ENCODE assay signal across 23 cellular contexts in the genomic region with DNA sequence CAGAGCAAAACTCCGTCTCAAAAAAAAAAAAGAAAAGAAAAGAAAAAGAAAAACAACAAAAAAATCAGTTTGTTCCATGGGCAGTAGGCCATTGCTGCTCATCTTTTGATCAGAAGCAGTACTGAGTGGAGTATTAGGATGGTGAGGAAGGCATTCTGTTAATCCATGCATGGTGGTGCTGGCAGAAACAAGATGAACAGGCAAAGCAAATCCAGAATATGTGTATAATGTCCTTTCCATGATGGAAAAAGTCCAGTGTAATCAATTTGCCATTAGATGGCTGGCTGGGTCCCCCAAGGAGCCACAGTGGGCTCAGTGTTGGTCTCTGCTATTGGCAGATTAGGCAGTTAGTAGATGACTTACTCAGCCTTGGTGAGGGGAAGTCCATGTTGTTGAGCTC. TPM values are rescaled to one million over a fixed set of nuclear protein-coding genes. Genes with fewer than 3 reads are reported as not detected.
DNase-seq lines count a peak whose midpoint lies in the region; ATAC-seq, FAIRE-seq and TF ChIP-seq lines count a peak whose summit lies in the region.
"Had no signal": no experiment of that assay in that cellular context is flagged by ENCODE, and none has a peak within 500 bp of the region (broad histone marks: within the 10 kb centered on the region; RNA-seq: fewer than 3 reads in every experiment).

No MANE protein-coding gene starts in this region.

- no peaks in the 10 kb centered on the region for H3K9me3 ChIP-seq in HepG2 (ENCODE audit: low read length)
- H3K9me3 ChIP-seq in right lobe of liver: no peaks in the 10 kb centered on the region
- no peaks in the 10 kb centered on the region for H3K9me3 ChIP-seq in OCI-LY7 (ENCODE audit: low read length)
- H3K9me3 ChIP-seq in upper lobe of right lung: no peaks in the 10 kb centered on the region

- H4K20me1 ChIP-seq in HepG2 (ENCODE audit: insufficient read depth, low read length): no peaks in the 10 kb centered on the region
- no peaks in the 10 kb centered on the region for H4K20me1 ChIP-seq in OCI-LY7 (ENCODE audit: insufficient read depth, low read length)

- in situ Hi-C loops in HepG2 (cut with HindIII; ENCODE audit: extremely low pct_ligation_motif_present, low pct_unique_long_range_greater_than_20kb): no loop called here

- H3K27ac Mint-ChIP-seq in nephron: peak overlapping the region in 2 of 3 experiments; percentile 13 to 88
- H3K27ac Mint-ChIP-seq in naive thymus-derived CD8-positive, alpha-beta T cell: no peak overlapping the region
- H3K27ac Mint-ChIP-seq: H9 had no signal

- H3K27ac ChIP-seq in HepG2 (ENCODE audit: extremely low read length, insufficient read depth, low read length) (no peak overlapping the region), right lobe of liver (no peak overlapping the region), OCI-LY7 (ENCODE audit: low read depth, low read length, poor library complexity, severe bottlenecking) (peak overlapping the region; percentile 58), upper lobe of right lung (no peak overlapping the region)
- H3K27ac ChIP-seq: C4-2B, GM23248, HL-60, KMS-11, SK-N-MC had no signal

- POLR2A ChIA-PET in HepG2 (lab: Yijun Ruan, JAX): interaction anchor here (1.4 kb wide), 1 partner anchor 23 kb away, joined by 3 read pairs; a partner anchor contains a TSS
- POLR2A ChIA-PET in OCI-LY7 (lab: Charles Lee): interaction anchor here (1.0 to 1.3 kb wide), 7 partner anchors 10 to 86 kb away, joined by 3 to 7 read pairs (median 3); a partner anchor contains a TSS
- POLR2A ChIA-PET in naive thymus-derived CD8-positive, alpha-beta T cell (lab: Charles Lee): no interaction called here

- ATAC-seq in HepG2: no peak
- no peak for ATAC-seq in right lobe of liver
- ATAC-seq in upper lobe of right lung: no peak
- no peak for ATAC-seq in naive thymus-derived CD8-positive, alpha-beta T cell

- peak overlapping the region in 2 of 3 experiments; percentile 45 to 64 for H3K4me3 Mint-ChIP-seq in nephron
- peak overlapping the region in 2 of 10 donors; percentile 27 to 34 for H3K4me3 Mint-ChIP-seq in naive thymus-derived CD8-positive, alpha-beta T cell
- H3K4me3 Mint-ChIP-seq: H9 had no signal

- TF ChIP-seq POLR2A in HepG2 (IDR thresholded peaks at IDR 0.05; ENCODE audit: insufficient read depth in 1 of 2, low read depth in 2 of 2, low read length in 2 of 2) (no peak), right lobe of liver (IDR thresholded peaks at IDR 0.05) (no peak)

- TF ChIP-seq CTCF in HepG2 (CRISPR knock-in tag; IDR thresholded peaks at IDR 0.05) (no peak), right lobe of liver (IDR thresholded peaks at IDR 0.05) (no peak), OCI-LY7 (conservative IDR thresholded peaks at IDR 0.05; ENCODE audit: low read length) (no peak), nephron (IDR thresholded peaks at IDR 0.05; ENCODE audit: unreplicated experiment in 3 of 3) (no peak), upper lobe of right lung (IDR thresholded peaks at IDR 0.05) (no peak)

- H3K79me2 ChIP-seq in HepG2 (ENCODE audit: insufficient read depth, low read length) (no peaks in the 10 kb centered on the region), OCI-LY7 (ENCODE audit: insufficient read depth, low read depth, low read length) (no peaks in the 10 kb centered on the region)

- H3K9me3 Mint-ChIP-seq in nephron: no peaks in the 10 kb centered on the region
- no peaks in the 10 kb centered on the region for H3K9me3 Mint-ChIP-seq in naive thymus-derived CD8-positive, alpha-beta T cell
- H3K9me3 Mint-ChIP-seq: H9 had no signal

- H3K4me1 Mint-ChIP-seq in nephron: peaks cover 6% of the 10 kb centered on the region
- H3K4me1 Mint-ChIP-seq in naive thymus-derived CD8-positive, alpha-beta T cell: peaks cover 5 to 18% (median 11%) of the 10 kb centered on the region in 4 donors

- TF ChIP-seq EP300 in HepG2 (IDR thresholded peaks at IDR 0.05; ENCODE audit: low read depth in 2 of 2, low read length in 2 of 2): no peak
- TF ChIP-seq EP300 in HepG2 (CRISPR knock-in tag; IDR thresholded peaks at IDR 0.05; ENCODE audit: borderline replicate concordance): no peak

- H3K4me1 ChIP-seq in HepG2 (ENCODE audit: insufficient read depth, low read length) (peaks cover 14% of the 10 kb centered on the region), right lobe of liver (peaks cover 0 to 4% (median 0%) of the 10 kb centered on the region in 4 donors), OCI-LY7 (ENCODE audit: insufficient read depth, low read length, poor library complexity, severe bottlenecking) (peaks cover 33% of the 10 kb centered on the region), upper lobe of right lung (peaks cover 7% of the 10 kb centered on the region)

- intact Hi-C loops in HepG2 (cut with micrococcal nuclease; ENCODE audit: unreplicated experiment) (no loop called here), right lobe of liver (cut with DNase I) (no loop called here), OCI-LY7 (cut with micrococcal nuclease; ENCODE audit: unreplicated experiment) (no loop called here), upper lobe of right lung (cut with DNase I) (no loop called here)

- no peaks in the 10 kb centered on the region for H3K27me3 Mint-ChIP-seq in nephron (ENCODE audit: low read depth)
- H3K27me3 Mint-ChIP-seq in naive thymus-derived CD8-positive, alpha-beta T cell: no peaks in the 10 kb centered on the region

- WGBS in HepG2 (ENCODE audit: low lambda C conversion rate): 9% methylated on average over 1 of the region's 1 CpG
- WGBS in right lobe of liver (ENCODE audit: insufficient coverage, low coverage, low lambda C conversion rate, missing lambda C conversion rate): no CpG with 5 or more reads among the region's 1 CpG

- H3K36me3 ChIP-seq in HepG2 (replicated peaks in 1 of 2; ENCODE audit: control insufficient read depth in 1 of 2, insufficient read depth in 2 of 2, low read length in 2 of 2): no peaks in the 10 kb centered on the region
- H3K36me3 ChIP-seq in right lobe of liver: no peaks in the 10 kb centered on the region
- H3K36me3 ChIP-seq in OCI-LY7 (ENCODE audit: insufficient read depth, low read length): no peaks in the 10 kb centered on the region
- H3K36me3 ChIP-seq in upper lobe of right lung: no peaks in the 10 kb centered on the region

- H3K4me3 ChIP-seq in HepG2 (replicated peaks in 1 of 3; ENCODE audit: insufficient read depth in 1 of 3, low read depth in 2 of 3, low read length in 3 of 3) (no peak overlapping the region), right lobe of liver (no peak overlapping the region), OCI-LY7 (ENCODE audit: low read depth, low read length, poor library complexity, severe bottlenecking) (no peak overlapping the region), upper lobe of right lung (no peak overlapping the region)
- H3K4me3 ChIP-seq: GM23248, SK-N-MC had no signal

- TF ChIP-seq RAD21 in HepG2 (CRISPR knock-in tag; IDR thresholded peaks at IDR 0.05): no peak

- H2AFZ ChIP-seq in HepG2 (ENCODE audit: low read length): no peak overlapping the region
- no peak overlapping the region for H2AFZ ChIP-seq in OCI-LY7 (ENCODE audit: low read length)
- H2AFZ ChIP-seq: GM23248 had no signal

- no peak for DNase-seq in HepG2 (ENCODE audit: low spot score)
- DNase-seq in right lobe of liver: no peak
- DNase-seq in OCI-LY7 (ENCODE audit: low spot score): no peak
- DNase-seq in upper lobe of right lung: peak; percentile 17
- no peak for DNase-seq in epidermal melanocyte (ENCODE audit: insufficient read length, low spot score)
- no peak for DNase-seq in naive thymus-derived CD8-positive, alpha-beta T cell
- DNase-seq in LoVo (ENCODE audit: low spot score): no peak
- DNase-seq: AML-193, DMS53, EL, GM23248, H9, NCI-H1694, NCI-H2081, NCI-H345, NCI-H774, Right ventricle myocardium superior had no signal

- no peak overlapping the region for H3K4me2 ChIP-seq in HepG2 (ENCODE audit: low read depth, low read length)
- H3K4me2 ChIP-seq in OCI-LY7 (ENCODE audit: low read length): peak overlapping the region; percentile 51
- H3K4me2 ChIP-seq: KMS-11 had no signal

- H3K9me2 ChIP-seq in OCI-LY7 (ENCODE audit: insufficient read depth, low read length): no peaks in the 10 kb centered on the region

- no peaks in the 10 kb centered on the region for H3K36me3 Mint-ChIP-seq in nephron (ENCODE audit: low read depth)
- no peaks in the 10 kb centered on the region for H3K36me3 Mint-ChIP-seq in naive thymus-derived CD8-positive, alpha-beta T cell

- no TSS peak for BruUV-seq in HepG2 (replicated peaks; lab: Mats Ljungman, UMichigan)
- no TSS peak for BruUV-seq in OCI-LY7 (replicated peaks; lab: Mats Ljungman, UMichigan)

- CTCF ChIA-PET in HepG2 (lab: Yijun Ruan, JAX; ENCODE audit: low intra/inter-chr PET ratio, low total read pairs) (no interaction called here), OCI-LY7 (lab: Charles Lee; ENCODE audit: unreplicated experiment) (interaction anchor here (1.2 kb wide), 1 partner anchor 10 kb away, joined by 3 read pairs; no protein-coding TSS in a partner anchor)

- FAIRE-seq in HepG2 (lab: Jason Lieb, UNC): no peak
- FAIRE-seq: D721Med had no signal

- H3K27me3 ChIP-seq in HepG2 (ENCODE audit: control insufficient read depth in 1 of 2, insufficient read depth in 2 of 2, low read length in 2 of 2) (peaks cover 0 to 6% of the 10 kb centered on the region in 2 experiments; a peak in 2 of 5 replicates), right lobe of liver (no peaks in the 10 kb centered on the region), upper lobe of right lung (no peaks in the 10 kb centered on the region)

- H3K9ac ChIP-seq in HepG2 (ENCODE audit: insufficient read depth, low read depth, low read length): no peak overlapping the region
- H3K9ac ChIP-seq: GM23248, KMS-11 had no signal

RNA-seq across cellular contexts. Expression of a gene that starts 23.2 kb away (rescaled TPM):
- total RNA-seq in HepG2 (2016; rRNA removed; fragmentation: Illumina TruSeq; extraction: Trizol): 221 and 312 TPM in 2 replicates
- 48.7 and 49.7 TPM in 2 replicates for total RNA-seq in HepG2 (2016; cell fraction: cytosol; rRNA removed; fragmentation: Illumina TruSeq; extraction: Trizol; ENCODE audit: low read depth)
- total RNA-seq in HepG2 (2016; cell fraction: insoluble cytoplasmic fraction; rRNA removed; fragmentation: Illumina TruSeq; extraction: Trizol): 221 and 332 TPM in 2 replicates
- 115 and 120 TPM in 2 replicates for total RNA-seq in HepG2 (2016; cell fraction: membrane; rRNA removed; fragmentation: Illumina TruSeq; extraction: Trizol)
- total RNA-seq in HepG2 (2016; cell fraction: nucleus; rRNA removed; fragmentation: Illumina TruSeq; extraction: Trizol): 113 and 117 TPM in 2 replicates
- polyA plus RNA-seq in HepG2 (2011; rRNA removed): 244 and 320 TPM in 2 replicates
- 305 and 322 TPM in 2 replicates for polyA plus RNA-seq in HepG2 (2011; cell fraction: cytosol; rRNA removed)
- polyA plus RNA-seq in HepG2 (2011; cell fraction: nucleus; rRNA removed): 46.1 and 49.0 TPM in 2 replicates
- polyA plus RNA-seq in HepG2 (2012): 222 and 335 TPM in 2 replicates
- 115 and 127 TPM in 2 replicates for polyA plus RNA-seq in HepG2 (2016; cell fraction: cytosol; fragmentation: Illumina TruSeq; extraction: Trizol; ENCODE audit: low read depth)
- polyA plus RNA-seq in HepG2 (2016; cell fraction: insoluble cytoplasmic fraction; fragmentation: Illumina TruSeq; extraction: Trizol; ENCODE audit: low read depth): 671 and 752 TPM in 2 replicates
- polyA plus RNA-seq in HepG2 (2016; cell fraction: membrane; fragmentation: Illumina TruSeq; extraction: Trizol; ENCODE audit: low read depth): 212 and 224 TPM in 2 replicates
- 301 and 310 TPM in 2 replicates for polyA plus RNA-seq in HepG2 (2016; cell fraction: nucleus; fragmentation: Illumina TruSeq; extraction: Trizol; ENCODE audit: insufficient read depth, low read depth)
- 36.8 and 90.2 TPM in 2 replicates for polyA minus RNA-seq in HepG2 (2011; rRNA and poly(A)+ RNA removed; ENCODE audit: low replicate concordance)
- 57.0 and 59.4 TPM in 2 replicates for polyA minus RNA-seq in HepG2 (2011; cell fraction: cytosol; rRNA and poly(A)+ RNA removed)
- 29.9 and 35.4 TPM in 2 replicates for polyA minus RNA-seq in HepG2 (2011; cell fraction: nucleus; rRNA and poly(A)+ RNA removed)
- 100 to 1,000 TPM; 132 to 185 (median 156) TPM for total RNA-seq in right lobe of liver
- 365 and 416 TPM in 2 replicates for total RNA-seq in OCI-LY7 (2014; rRNA removed; shearing (Covaris generic))
- 661 and 742 TPM in 2 replicates for total RNA-seq in OCI-LY7 (2022)
- total RNA-seq in upper lobe of right lung: 435 TPM
- total RNA-seq in naive thymus-derived CD8-positive, alpha-beta T cell: 100 to 1,000 TPM; 440 to 444 TPM
- 100 to 1,000 TPM; 736 to 904 (median 888) TPM for polyA plus RNA-seq in naive thymus-derived CD8-positive, alpha-beta T cell

Comparison
In these comparisons a context has a peak if more than half of its experiments do, and no peak if none do; other contexts are left out.
1. H3K27ac Mint-ChIP-seq: peak in nephron (2 of 3); none in naive thymus-derived CD8-positive, alpha-beta T cell (0 of 10).